In the genomic region with DNA sequence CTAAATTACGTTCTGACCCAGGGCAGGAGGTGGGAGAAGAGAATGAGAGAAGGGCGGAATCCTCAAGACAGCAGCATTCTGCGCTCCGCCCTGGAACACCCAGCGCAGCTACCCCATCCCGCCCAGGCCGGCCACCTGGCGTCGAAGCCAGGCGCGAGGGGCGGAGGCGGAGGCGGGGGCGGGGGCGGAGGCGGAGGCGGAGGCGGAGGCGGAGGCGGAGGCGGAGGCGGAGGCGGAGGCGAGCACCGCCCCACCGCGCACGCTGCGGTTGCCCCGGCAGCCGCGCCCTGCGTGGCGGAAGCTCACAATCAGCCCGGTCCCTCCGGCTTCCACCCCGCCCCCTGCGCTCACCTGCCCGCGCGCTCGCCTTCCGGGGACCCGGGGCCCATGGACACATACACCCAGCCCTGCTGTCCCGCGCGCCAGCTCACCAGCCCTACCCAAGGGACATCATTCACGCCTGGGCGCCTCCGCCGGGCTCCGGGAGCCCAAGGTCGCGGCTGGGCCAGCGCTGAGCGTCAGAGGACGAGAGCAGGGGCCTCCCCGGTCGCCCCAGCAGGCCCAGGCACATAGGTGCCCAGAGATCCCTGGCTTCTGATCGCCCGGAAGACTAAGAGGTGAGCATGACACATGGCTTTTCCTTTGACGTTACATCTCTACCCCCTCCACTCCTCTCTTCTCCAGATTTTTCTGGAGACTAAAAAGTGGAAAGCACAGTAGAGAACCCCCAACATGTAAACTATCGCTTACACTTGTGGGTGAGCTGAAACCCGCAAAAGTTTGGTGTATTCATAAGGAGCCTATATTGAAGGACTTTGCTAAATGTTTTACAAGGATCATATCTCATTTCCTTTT, we compare ENCODE assay signal across 8 cellular contexts. TPM values are rescaled to one million over a fixed set of nuclear protein-coding genes. Genes with fewer than 3 reads are reported as not detected.
A peak's percentile ranks its signal among the peaks of the same experiment; 100 is the strongest.
DNase-seq lines count a peak whose midpoint lies in the region; ATAC-seq, FAIRE-seq and TF ChIP-seq lines count a peak whose summit lies in the region.

A gene (plus strand): TSS at position 271 of the 855 bp plus-strand sequence. CDS start 3,315 bp downstream, outside the sequence.

- H3K27ac Mint-ChIP-seq in central memory CD8-positive, alpha-beta T cell (ENCODE audit: low read depth) = peak within 1 kb of the TSS; percentile 52

- no peak for TF ChIP-seq CTCF in kidney (IDR thresholded peaks at IDR 0.05; ENCODE audit: borderline replicate concordance, extremely low read depth, insufficient read depth)

- peaks cover 0 to 4% of the 10 kb centered on the region in 2 donors for H3K4me1 ChIP-seq in kidney (ENCODE audit: control insufficient read depth in 1 of 2, insufficient read depth in 1 of 2, low read depth in 1 of 2, low read length in 2 of 2)

- peak within 1 kb of the TSS in 1 of 2 donors; percentile 63 for H3K9ac ChIP-seq in kidney (ENCODE audit: low read length in 2 of 2)

- H3K4me1 Mint-ChIP-seq in central memory CD8-positive, alpha-beta T cell = peaks cover 5% of the 10 kb centered on the region

- H3K27me3 Mint-ChIP-seq in central memory CD8-positive, alpha-beta T cell = peaks cover 12% of the 10 kb centered on the region

- H3K36me3 Mint-ChIP-seq in central memory CD8-positive, alpha-beta T cell (ENCODE audit: insufficient read depth) = peaks cover 5% of the 10 kb centered on the region

- no peaks in the 10 kb centered on the region for H3K9me3 ChIP-seq in kidney (ENCODE audit: control insufficient read depth in 1 of 2, low read length in 2 of 2)

- H3K4me3 Mint-ChIP-seq in central memory CD8-positive, alpha-beta T cell = peak within 1 kb of the TSS; percentile 57

- H3K4me3 ChIP-seq in kidney (ENCODE audit: low read length in 2 of 2) = peak within 1 kb of the TSS; percentile 72 to 83

- no peak for FAIRE-seq in kidney (lab: Jason Lieb, UNC)

- H3K36me3 ChIP-seq in kidney (ENCODE audit: control insufficient read depth in 1 of 2, insufficient read depth in 2 of 2, low read length in 2 of 2) = no peaks in the 10 kb centered on the region

- intact Hi-C loops in kidney (cut with DNase I) = no loop called here

- peak; percentile 56 for DNase-seq in SIG-M5 treated with dmso at 0.1 percent for 504 hours (lab: John Stamatoyannopoulos, UW; ENCODE audit: unreplicated experiment)
- DNase-seq in SIG-M5 (lab: John Stamatoyannopoulos, UW) = no peak
- peak; percentile 63 for DNase-seq in NCI-H2107 (lab: John Stamatoyannopoulos, UW)
- peak; percentile 53 for DNase-seq in activated CD4-positive, CD25-positive, alpha-beta regulatory T cell treated with anti-CD3 and anti-CD28 coated beads, Interleukin-2, amount 50 U/mL, for 16 hours (ENCODE audit: low read depth, low spot score)
- DNase-seq in central memory CD8-positive, alpha-beta T cell (ENCODE audit: low spot score in 2 of 2) = peak; percentile 57 to 63
- DNase-seq in kidney = peak; percentile 94
- peak; percentile 79 for DNase-seq in stimulated activated CD4-positive, alpha-beta T cell treated with anti-CD3 and anti-CD28 coated beads, Interleukin-15, amount 100 ng/mL, for 24 hours

- H3K27ac ChIP-seq in kidney (ENCODE audit: low read depth in 2 of 2, low read length in 2 of 2) = peak within 1 kb of the TSS in 1 of 2 donors; percentile 0

- H3K9me3 Mint-ChIP-seq in central memory CD8-positive, alpha-beta T cell = no peaks in the 10 kb centered on the region

- ATAC-seq in HG03095 (IDR thresholded peaks at IDR 0.05; ENCODE audit: unreplicated experiment) = peak; percentile 98
- ATAC-seq in central memory CD8-positive, alpha-beta T cell (replicated peaks; ENCODE audit: extremely low read depth, poor library complexity, severe bottlenecking) = peak; percentile 96

RNA-seq across cellular contexts. Expression of the gene that starts here (rescaled TPM):
- 6.6 TPM for total RNA-seq in kidney
- polyA plus RNA-seq in kidney (ENCODE audit: insufficient read depth, low read depth, low replicate concordance) = 1.9 TPM
